Comparison of ENCODE assay signal across 30 cellular contexts in genomic region chr16:62741692-62742091, GRCh38.
"Had no signal": no experiment of that assay in that cellular context is flagged by ENCODE, and none has a peak within 500 bp of the region (broad histone marks: within the 10 kb centered on the region; RNA-seq: fewer than 3 reads in every experiment).

No MANE protein-coding gene starts in this region.

- H2AFZ ChIP-seq: PC-9 had no signal

- H3K4me1 ChIP-seq: ascending aorta had no signal

- H3K27ac ChIP-seq: ascending aorta, cardiac muscle cell, KMS-11, PC-9, RWPE1, WERI-Rb-1 had no signal

- H3K36me3 ChIP-seq: ascending aorta, cardiac muscle cell, WERI-Rb-1 had no signal

- H3K4me2 ChIP-seq: KMS-11, PC-9 had no signal

- H3K9ac ChIP-seq: KMS-11 had no signal

- ATAC-seq: activated CD8-positive, alpha-beta memory T cell treated with anti-CD3 and anti-CD28 coated beads, Interleukin-2, amount 10 ng/mL, durations not matched to agents 7 days and 5 days had no signal

- H3K4me3 ChIP-seq: ascending aorta, cardiac muscle cell, PC-9 had no signal

- DNase-seq: activated CD4-positive, alpha-beta memory T cell treated with anti-CD3 and anti-CD28 coated beads, Interleukin-2, amount 10 ng/mL, durations not matched to agents 7 days and 5 days; activated CD4-positive, alpha-beta T cell treated with anti-CD3 and anti-CD28 coated beads for 1 hour; activated CD4-positive, alpha-beta T cell treated with anti-CD3 and anti-CD28 coated beads for 48 hours; activated CD4-positive, CD25-positive, alpha-beta regulatory T cell; activated CD8-positive, alpha-beta memory T cell treated with anti-CD3 and anti-CD28 coated beads for 24 hours; activated CD8-positive, alpha-beta memory T cell treated with anti-CD3 and anti-CD28 coated beads, Interleukin-2, amount 10 ng/mL, durations not matched to agents 7 days and 5 days; activated gamma-delta T cell; activated naive CD4-positive, alpha-beta T cell treated with Interleukin-2 at 50 U/mL for 16 hours; activated naive CD8-positive, alpha-beta T cell treated with anti-CD3 and anti-CD28 coated beads, Interleukin-2, amount 10 ng/mL, durations not matched to agents 7 days and 5 days; activated T-cell treated with anti-CD3 and anti-CD28 coated beads, Interleukin-2, amount 50 U/mL, for 1 hour; amygdala; NCI-H1092 treated with DMSO at 0.1 percent for 48 hours; NCI-H1417; NCI-H146; NCI-H187 treated with DMSO at 0.1 percent for 48 hours; NCI-H2081; NCI-H345; NCI-H524 treated with DMSO at 0.1 percent for 48 hours; NK-92 treated with Interleukin-12 subunit alpha and Interleukin-12 subunit beta, amount 100 ng/mL, for 24 hours; PC-9; Right ventricle myocardium superior; SW 1271; T-helper 1 cell; T1000; WERI-Rb-1 had no signal

- H3K27me3 ChIP-seq: ascending aorta, cardiac muscle cell had no signal

- FAIRE-seq: RCC 7860 had no signal

- H3K9me3 ChIP-seq: ascending aorta had no signal
